8 cellular contexts compared by ENCODE assay signal in genomic region chr7:33128990-33129805, GRCh38. TPM values are rescaled to one million over a fixed set of nuclear protein-coding genes. Genes with fewer than 3 reads are reported as not detected.
DNase-seq lines count a peak whose midpoint lies in the region; ATAC-seq, FAIRE-seq and TF ChIP-seq lines count a peak whose summit lies in the region.

BBS9 (plus strand) TSS chr7:33129564; CDS start chr7:33146253, 16,689 bp downstream.

- TF ChIP-seq POLR2A in H54 (IDR thresholded peaks at IDR 0.05; ENCODE audit: low read depth, low read length), result peak; percentile 82

- peak; percentile 99 for FAIRE-seq in H54 (lab: Jason Lieb, UNC)

- H3K4me3 ChIP-seq in fibroblast of pulmonary artery (replicated peaks; ENCODE audit: low read depth, low read length), result peak within 1 kb of the TSS; percentile 94

- intact Hi-C loops in natural killer cell (cut with micrococcal nuclease), result loop anchor here (1.0 to 5.0 kb wide), 4 partner anchors 20 to 1908 kb away; partner anchors contain the start of genes DPY19L1 and RP9

- peak; percentile 95 to 98 (median 97) for ATAC-seq in natural killer cell

- CTCF ChIA-PET in RWPE1 (lab: Yijun Ruan, JAX), result interaction anchor here (0.6 to 0.7 kb wide), 2 partner anchors 57 to 827 kb away, joined by 3 read pairs; no protein-coding TSS in a partner anchor

- H3K4me3 Mint-ChIP-seq in natural killer cell, result peak within 1 kb of the TSS; percentile 97

- peak; percentile 98 for DNase-seq in H54 (ENCODE audit: insufficient read length, low spot score)
- DNase-seq in LoVo (ENCODE audit: low spot score), result peak; percentile 97
- DNase-seq in RWPE1 (ENCODE audit: low spot score), result peak; percentile 93
- DNase-seq in activated T-helper 9 cell treated with anti-CD3 and anti-CD28 coated beads, Interleukin-2, amount 50 U/mL, for 16 hours (ENCODE audit: low read depth), result peak; percentile 84
- DNase-seq in fibroblast of pulmonary artery (ENCODE audit: low read depth), result peak; percentile 95
- peak; percentile 88 for DNase-seq in natural killer cell
- peak; percentile 78 to 99 (median 89) for DNase-seq in stimulated activated naive CD4-positive, alpha-beta T cell (lab: John Stamatoyannopoulos, UW)

- no peaks in the 10 kb centered on the region for H3K36me3 Mint-ChIP-seq in natural killer cell

- no peaks in the 10 kb centered on the region for H3K36me3 ChIP-seq in ES-I3 (ENCODE audit: insufficient read depth, low read length)

- POLR2A ChIA-PET in RWPE1 (lab: Yijun Ruan, JAX; ENCODE audit: low non-redundant PET), result no interaction called here

- no peaks in the 10 kb centered on the region for H3K9me3 ChIP-seq in ES-I3 (ENCODE audit: control insufficient read depth, insufficient read depth, low read length)

- TF ChIP-seq CTCF in RWPE1 (conservative IDR thresholded peaks at IDR 0.05; ENCODE audit: low read depth) (no peak), fibroblast of pulmonary artery (IDR thresholded peaks at IDR 0.05; ENCODE audit: low read length, missing control alignments) (no peak), natural killer cell (IDR thresholded peaks at IDR 0.05) (no peak)

- H3K27ac ChIP-seq in RWPE1, result peak within 1 kb of the TSS; percentile 86

- peak within 1 kb of the TSS; percentile 88 to 89 for H3K27ac Mint-ChIP-seq in natural killer cell

- no peaks in the 10 kb centered on the region for H3K4me1 ChIP-seq in ES-I3 (ENCODE audit: insufficient read depth, low read length)

- peak within 1 kb of the TSS; percentile 97 for H3K9ac ChIP-seq in ES-I3 (ENCODE audit: low read depth, low read length)

- H3K9me3 Mint-ChIP-seq in natural killer cell, result no peaks in the 10 kb centered on the region

- no peaks in the 10 kb centered on the region for H3K27me3 Mint-ChIP-seq in natural killer cell (ENCODE audit: low read depth in 2 of 2)

- H3K4me1 Mint-ChIP-seq in natural killer cell, result peaks cover 11 to 20% of the 10 kb centered on the region in 2 donors

RNA-seq across cellular contexts. Expression of gene BBS9, which starts in this region (rescaled TPM):
- 10 to 100 TPM; 25.1 to 34.6 (median 34.4) TPM for total RNA-seq in natural killer cell

Comparison
In these comparisons a context has a peak if more than half of its experiments do, and no peak if none do; other contexts are left out.
1. Peak in every context shown above with its lines: DNase-seq, ATAC-seq, H3K4me3 ChIP-seq and H3K27ac ChIP-seq.